In genomic region chr22:46511391-46512370, GRCh38 we compare ENCODE assay signal across 20 cellular contexts.
"Had no signal": no experiment of that assay in that cellular context is flagged by ENCODE, and none has a peak within 500 bp of the region (broad histone marks: within the 10 kb centered on the region; RNA-seq: fewer than 3 reads in every experiment).

No MANE protein-coding gene starts in this region.

- H3K9me3 ChIP-seq: adrenal gland, left ventricle myocardium inferior, thyroid gland, vagina had no signal

- H3K79me2 ChIP-seq: parathyroid adenoma had no signal

- H2AFZ ChIP-seq: parathyroid adenoma had no signal

- H3K27ac Mint-ChIP-seq: activated naive CD4-positive, alpha-beta T cell treated with anti-CD3 and anti-CD28 coated beads for 36 hours; activated T-helper 17 cell treated with anti-CD3 and anti-CD28 coated beads, Interleukin-2, amount 50 U/mL, for 72 hours; effector memory CD8-positive, alpha-beta T cell; nephron progenitor cell; T-cell had no signal

- H3K9ac ChIP-seq: parathyroid adenoma had no signal

- H3K27me3 ChIP-seq: adrenal gland, thyroid gland, vagina had no signal

- ATAC-seq: activated T-helper 17 cell treated with anti-CD3 and anti-CD28 coated beads, Interleukin-2, amount 50 U/mL, for 72 hours; effector memory CD8-positive, alpha-beta T cell; T-cell had no signal

- H3K36me3 Mint-ChIP-seq: T-cell had no signal

- DNase-seq: activated CD4-positive, alpha-beta T cell treated with anti-CD3 and anti-CD28 coated beads for 48 hours; activated CD8-positive, alpha-beta memory T cell treated with anti-CD3 and anti-CD28 coated beads for 24 hours; activated naive CD4-positive, alpha-beta T cell treated with anti-CD3 and anti-CD28 coated beads for 36 hours; adrenal gland; effector memory CD8-positive, alpha-beta T cell; foreskin melanocyte; head of caudate nucleus; left ventricle myocardium inferior; mesenchymal stem cell; nephron progenitor cell; retina; stimulated activated CD4-positive, alpha-beta T cell treated with anti-CD3 and anti-CD28 coated beads, Interleukin-15, amount 100 ng/mL, for 24 hours; stimulated activated CD4-positive, alpha-beta T cell treated with anti-CD3 and anti-CD28 coated beads, Interleukin-4, amount 100 ng/mL, for 24 hours; T-cell had no signal

- H3K4me1 ChIP-seq: adrenal gland, left ventricle myocardium inferior, parathyroid adenoma, thyroid gland had no signal

- FAIRE-seq: kidney had no signal

- H3K36me3 ChIP-seq: adrenal gland, left ventricle myocardium inferior, thyroid gland, vagina had no signal

- H3K4me1 Mint-ChIP-seq: activated T-helper 17 cell treated with anti-CD3 and anti-CD28 coated beads, Interleukin-2, amount 50 U/mL, for 72 hours; central memory CD8-positive, alpha-beta T cell had no signal

- H3K4me3 Mint-ChIP-seq: activated naive CD4-positive, alpha-beta T cell treated with anti-CD3 and anti-CD28 coated beads for 36 hours; activated T-helper 17 cell treated with anti-CD3 and anti-CD28 coated beads, Interleukin-2, amount 50 U/mL, for 72 hours; central memory CD8-positive, alpha-beta T cell; effector memory CD8-positive, alpha-beta T cell; nephron progenitor cell; T-cell had no signal

- H3K27ac ChIP-seq: adrenal gland, left ventricle myocardium inferior, parathyroid adenoma, thyroid gland, vagina had no signal

- H3K4me3 ChIP-seq: adrenal gland, left ventricle myocardium inferior, thyroid gland, vagina had no signal

- H3K27me3 Mint-ChIP-seq: activated T-helper 17 cell treated with anti-CD3 and anti-CD28 coated beads, Interleukin-2, amount 50 U/mL, for 72 hours had no signal
